In genomic region chr15:45495588-45495987, GRCh38 we compare ENCODE assay signal across 20 cellular contexts. TPM values are rescaled to one million over a fixed set of nuclear protein-coding genes. Genes with fewer than 3 reads are reported as not detected.
DNase-seq lines count a peak whose midpoint lies in the region; ATAC-seq, FAIRE-seq and TF ChIP-seq lines count a peak whose summit lies in the region.
"Had no signal": no experiment of that assay in that cellular context is flagged by ENCODE, and none has a peak within 500 bp of the region (broad histone marks: within the 10 kb centered on the region; RNA-seq: fewer than 3 reads in every experiment).

No MANE protein-coding gene starts in this region.

- H3K36me3 ChIP-seq in astrocyte (ENCODE audit: insufficient read depth, low read length): no peaks in the 10 kb centered on the region
- no peaks in the 10 kb centered on the region for H3K36me3 ChIP-seq in mucosa of descending colon (ENCODE audit: low read depth)
- H3K36me3 ChIP-seq: BLaER1 had no signal

- no peaks in the 10 kb centered on the region for H3K36me3 Mint-ChIP-seq in astrocyte (ENCODE audit: low read depth, unreplicated experiment)
- H3K36me3 Mint-ChIP-seq in mesothelial cell of epicardium: peaks cover 11% of the 10 kb centered on the region
- H3K36me3 Mint-ChIP-seq: CD14-positive monocyte had no signal

- H3K4me1 ChIP-seq in astrocyte (ENCODE audit: insufficient read depth, low read length): peaks cover 9% of the 10 kb centered on the region
- no peaks in the 10 kb centered on the region for H3K4me1 ChIP-seq in mucosa of descending colon (ENCODE audit: low read depth)
- H3K4me1 ChIP-seq: BLaER1 had no signal

- no peak overlapping the region for H2AFZ ChIP-seq in astrocyte (ENCODE audit: low read depth, low read length)

- H3K27ac Mint-ChIP-seq in astrocyte (ENCODE audit: unreplicated experiment) (no peak overlapping the region), mesothelial cell of epicardium (peak overlapping the region; percentile 75)
- H3K27ac Mint-ChIP-seq: H9 had no signal

- no peaks in the 10 kb centered on the region for H4K20me1 ChIP-seq in astrocyte (ENCODE audit: insufficient read depth, low read length)
- H4K20me1 ChIP-seq: BLaER1 had no signal

- H3K4me2 ChIP-seq in astrocyte (ENCODE audit: low read length): no peak overlapping the region
- H3K4me2 ChIP-seq: BLaER1 had no signal

- H3K9me3 ChIP-seq in astrocyte (ENCODE audit: insufficient read depth, low read depth, low read length): no peaks in the 10 kb centered on the region
- no peaks in the 10 kb centered on the region for H3K9me3 ChIP-seq in mucosa of descending colon
- H3K9me3 ChIP-seq: BLaER1 had no signal

- H3K4me3 Mint-ChIP-seq in astrocyte (ENCODE audit: unreplicated experiment) (no peak overlapping the region), mesothelial cell of epicardium (no peak overlapping the region)
- H3K4me3 Mint-ChIP-seq: CD14-positive monocyte; CD4-positive, alpha-beta memory T cell; H9 had no signal

- no peaks in the 10 kb centered on the region for H3K9me3 Mint-ChIP-seq in astrocyte (ENCODE audit: unreplicated experiment)
- no peaks in the 10 kb centered on the region for H3K9me3 Mint-ChIP-seq in mesothelial cell of epicardium
- H3K9me3 Mint-ChIP-seq: CD14-positive monocyte; CD4-positive, alpha-beta memory T cell; H9 had no signal

- no peak overlapping the region for H3K9ac ChIP-seq in astrocyte (ENCODE audit: low read length)
- H3K9ac ChIP-seq: BLaER1 had no signal

- H3K79me2 ChIP-seq in astrocyte (ENCODE audit: insufficient read depth, low read length): no peaks in the 10 kb centered on the region

- H3K27me3 Mint-ChIP-seq in astrocyte (ENCODE audit: low read depth, unreplicated experiment) (no peaks in the 10 kb centered on the region), mesothelial cell of epicardium (ENCODE audit: low read depth) (no peaks in the 10 kb centered on the region)
- H3K27me3 Mint-ChIP-seq: CD4-positive, alpha-beta memory T cell had no signal

- no peak overlapping the region for H3K27ac ChIP-seq in astrocyte (ENCODE audit: low read depth, low read length)
- H3K27ac ChIP-seq: BLaER1, HL-60 had no signal

- ATAC-seq in mucosa of descending colon: no peak
- ATAC-seq: GM12878 had no signal

- no peak overlapping the region for H3K4me3 ChIP-seq in astrocyte (ENCODE audit: insufficient read depth, low read depth, low read length)
- H3K4me3 ChIP-seq in mucosa of descending colon: no peak overlapping the region
- H3K4me3 ChIP-seq: BLaER1, GM12878 had no signal

- H3K27me3 ChIP-seq in astrocyte (ENCODE audit: insufficient read depth, low read length): no peaks in the 10 kb centered on the region
- H3K27me3 ChIP-seq: BLaER1 had no signal

- DNase-seq in EH (ENCODE audit: low read depth) (peak; percentile 7), astrocyte (ENCODE audit: low read depth) (peak; percentile 10), mesothelial cell of epicardium (ENCODE audit: low spot score in 2 of 2, unreplicated experiment in 2 of 2) (no peak), NCI-H345 (lab: John Stamatoyannopoulos, UW) (no peak), NCI-H2029 (lab: John Stamatoyannopoulos, UW) (no peak), mucosa of descending colon (no peak)
- DNase-seq in stimulated activated CD8-positive, alpha-beta memory T cell treated with anti-CD3 and anti-CD28 coated beads, Interleukin-4, amount 100 ng/mL, for 48 hours: no peak
- DNase-seq: 8988T; Calu3; CD4-positive, alpha-beta memory T cell; DMS79 treated with DMSO at 0.1 percent for 48 hours; EL; H9; IMR-90 had no signal

- no peak for FAIRE-seq in astrocyte (lab: Jason Lieb, UNC)
- FAIRE-seq: GM12878, H1, HTR-8/SVneo had no signal

- intact Hi-C loops in mucosa of descending colon (cut with DNase I, micrococcal nuclease): no loop called here

- TF ChIP-seq CTCF in astrocyte (IDR thresholded peaks at IDR 0.05; ENCODE audit: insufficient read depth, low read depth, low read length) (no peak), mesothelial cell of epicardium (IDR thresholded peaks at IDR 0.05; ENCODE audit: unreplicated experiment) (no peak), mucosa of descending colon (IDR thresholded peaks at IDR 0.05) (no peak)

- peaks cover 13% of the 10 kb centered on the region for H3K4me1 Mint-ChIP-seq in astrocyte (ENCODE audit: low read depth, unreplicated experiment)
- H3K4me1 Mint-ChIP-seq in mesothelial cell of epicardium: peaks cover 20% of the 10 kb centered on the region
- H3K4me1 Mint-ChIP-seq: CD14-positive monocyte; CD4-positive, alpha-beta memory T cell had no signal

RNA-seq across cellular contexts. Expression of gene SLC30A4, which starts 27.0 kb away (rescaled TPM):
- total RNA-seq in astrocyte (6.8 and 8.0 TPM in 2 replicates), mesothelial cell of epicardium (14.9 to 15.4 TPM (median 15.0 TPM) in 3 replicates), mucosa of descending colon (10 to 100 TPM; 10.4 to 17.2 (median 16.6) TPM)
- total RNA-seq: H9 had no signal

Comparison
In these comparisons a context has a peak if more than half of its experiments do, and no peak if none do; other contexts are left out.
1. DNase-seq: peak in EH (single experiment) and astrocyte (single experiment); none in mesothelial cell of epicardium (0 of 2), stimulated activated CD8-positive, alpha-beta memory T cell treated with anti-CD3 and anti-CD28 coated beads, Interleukin-4, amount 100 ng/mL, for 48 hours (single experiment), NCI-H345 (single experiment), NCI-H2029 (single experiment) and mucosa of descending colon (0 of 3).